ENCODE assay signal across 1 cellular context in the genomic region with DNA sequence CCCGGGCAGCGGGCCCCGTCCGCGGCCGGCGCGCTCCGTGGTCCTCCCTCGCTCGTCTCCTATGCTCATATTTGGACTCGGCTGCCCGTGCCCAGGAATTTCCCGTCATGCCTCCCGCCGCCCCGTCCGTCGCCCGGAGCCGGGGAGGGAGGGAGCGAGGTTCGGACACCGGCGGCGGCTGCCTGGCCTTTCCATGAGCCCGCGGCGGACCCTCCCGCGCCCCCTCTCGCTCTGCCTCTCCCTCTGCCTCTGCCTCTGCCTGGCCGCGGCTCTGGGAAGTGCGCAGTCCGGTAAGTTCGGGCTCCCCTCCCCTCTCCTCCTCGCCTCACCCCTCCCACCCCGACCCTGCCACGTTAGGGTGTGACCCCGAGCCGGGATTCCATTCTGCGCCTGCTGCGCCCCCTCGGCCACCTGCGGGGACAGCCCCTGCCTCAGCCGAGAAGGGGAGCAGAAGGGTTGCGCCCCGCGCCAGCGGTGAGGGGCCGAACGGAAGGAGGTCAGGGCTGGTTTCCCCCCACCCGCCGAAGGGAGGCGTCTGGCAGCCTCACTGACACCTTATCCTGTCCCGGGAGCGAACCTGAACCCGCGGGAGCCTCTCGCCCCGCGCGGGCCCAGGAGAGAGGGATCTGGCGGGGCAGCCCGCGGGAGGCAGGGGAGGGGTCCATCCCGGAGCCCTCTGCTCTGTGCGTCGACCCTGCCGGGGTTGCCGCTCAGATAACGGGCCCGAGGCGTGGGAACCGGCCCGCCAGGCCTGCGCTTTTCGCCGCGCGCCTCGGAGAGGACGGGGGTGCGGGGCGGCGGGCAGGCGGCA.
TF ChIP-seq lines count a peak whose summit lies in the region.

Gene MSRB3, plus strand, starts transcription at position 108 of the 811 bp plus-strand sequence. CDS start 29,897 bp downstream, outside the sequence.

TF ChIP-seq in WTC11, 78 proteins besides CTCF, POLR2A, EP300 and RAD21 (continued from another document):
- TF ChIP-seq, protein P1, sequence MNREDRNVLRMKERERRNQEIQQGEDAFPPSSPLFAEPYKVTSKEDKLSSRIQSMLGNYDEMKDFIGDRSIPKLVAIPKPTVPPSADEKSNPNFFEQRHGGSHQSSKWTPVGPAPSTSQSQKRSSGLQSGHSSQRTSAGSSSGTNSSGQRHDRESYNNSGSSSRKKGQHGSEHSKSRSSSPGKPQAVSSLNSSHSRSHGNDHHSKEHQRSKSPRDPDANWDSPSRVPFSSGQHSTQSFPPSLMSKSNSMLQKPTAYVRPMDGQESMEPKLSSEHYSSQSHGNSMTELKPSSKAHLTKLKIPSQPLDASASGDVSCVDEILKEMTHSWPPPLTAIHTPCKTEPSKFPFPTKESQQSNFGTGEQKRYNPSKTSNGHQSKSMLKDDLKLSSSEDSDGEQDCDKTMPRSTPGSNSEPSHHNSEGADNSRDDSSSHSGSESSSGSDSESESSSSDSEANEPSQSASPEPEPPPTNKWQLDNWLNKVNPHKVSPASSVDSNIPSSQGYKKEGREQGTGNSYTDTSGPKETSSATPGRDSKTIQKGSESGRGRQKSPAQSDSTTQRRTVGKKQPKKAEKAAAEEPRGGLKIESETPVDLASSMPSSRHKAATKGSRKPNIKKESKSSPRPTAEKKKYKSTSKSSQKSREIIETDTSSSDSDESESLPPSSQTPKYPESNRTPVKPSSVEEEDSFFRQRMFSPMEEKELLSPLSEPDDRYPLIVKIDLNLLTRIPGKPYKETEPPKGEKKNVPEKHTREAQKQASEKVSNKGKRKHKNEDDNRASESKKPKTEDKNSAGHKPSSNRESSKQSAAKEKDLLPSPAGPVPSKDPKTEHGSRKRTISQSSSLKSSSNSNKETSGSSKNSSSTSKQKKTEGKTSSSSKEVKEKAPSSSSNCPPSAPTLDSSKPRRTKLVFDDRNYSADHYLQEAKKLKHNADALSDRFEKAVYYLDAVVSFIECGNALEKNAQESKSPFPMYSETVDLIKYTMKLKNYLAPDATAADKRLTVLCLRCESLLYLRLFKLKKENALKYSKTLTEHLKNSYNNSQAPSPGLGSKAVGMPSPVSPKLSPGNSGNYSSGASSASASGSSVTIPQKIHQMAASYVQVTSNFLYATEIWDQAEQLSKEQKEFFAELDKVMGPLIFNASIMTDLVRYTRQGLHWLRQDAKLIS (CRISPR knock-in tag; IDR thresholded peaks at IDR 0.05; ENCODE audit: borderline replicate concordance): no peak
- no peak for TF ChIP-seq CDX4 (CRISPR knock-in tag; IDR thresholded peaks at IDR 0.05; ENCODE audit: borderline replicate concordance)
- peak; percentile 38; the same call in 1 of the 2 replicates for TF ChIP-seq MYBL2 (CRISPR knock-in tag; IDR thresholded peaks at IDR 0.05)
- 0 out of 2 replicates have a peak, but pooled peaks have one; percentile 78 for TF ChIP-seq ARID4B (CRISPR knock-in tag; IDR thresholded peaks at IDR 0.05; ENCODE audit: borderline replicate concordance)
- no peak for TF ChIP-seq SOX15 (CRISPR knock-in tag; IDR thresholded peaks at IDR 0.05)
- TF ChIP-seq ETV6 (CRISPR knock-in tag; IDR thresholded peaks at IDR 0.05): 0 out of 2 replicates have a peak, but pooled peaks have one; percentile 34
- TF ChIP-seq, protein P2, sequence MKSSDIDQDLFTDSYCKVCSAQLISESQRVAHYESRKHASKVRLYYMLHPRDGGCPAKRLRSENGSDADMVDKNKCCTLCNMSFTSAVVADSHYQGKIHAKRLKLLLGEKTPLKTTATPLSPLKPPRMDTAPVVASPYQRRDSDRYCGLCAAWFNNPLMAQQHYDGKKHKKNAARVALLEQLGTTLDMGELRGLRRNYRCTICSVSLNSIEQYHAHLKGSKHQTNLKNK (CRISPR knock-in tag; IDR thresholded peaks at IDR 0.05): no peak
- peak; percentile 39; the same call in 1 of the 2 replicates for TF ChIP-seq SP1 (CRISPR knock-in tag; conservative IDR thresholded peaks at IDR 0.05)
- peak; percentile 41; the same call in 1 of the 2 replicates for TF ChIP-seq ZNF232 (CRISPR knock-in tag; IDR thresholded peaks at IDR 0.05)
- TF ChIP-seq, protein P3, sequence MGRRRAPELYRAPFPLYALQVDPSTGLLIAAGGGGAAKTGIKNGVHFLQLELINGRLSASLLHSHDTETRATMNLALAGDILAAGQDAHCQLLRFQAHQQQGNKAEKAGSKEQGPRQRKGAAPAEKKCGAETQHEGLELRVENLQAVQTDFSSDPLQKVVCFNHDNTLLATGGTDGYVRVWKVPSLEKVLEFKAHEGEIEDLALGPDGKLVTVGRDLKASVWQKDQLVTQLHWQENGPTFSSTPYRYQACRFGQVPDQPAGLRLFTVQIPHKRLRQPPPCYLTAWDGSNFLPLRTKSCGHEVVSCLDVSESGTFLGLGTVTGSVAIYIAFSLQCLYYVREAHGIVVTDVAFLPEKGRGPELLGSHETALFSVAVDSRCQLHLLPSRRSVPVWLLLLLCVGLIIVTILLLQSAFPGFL (CRISPR knock-in tag; IDR thresholded peaks at IDR 0.05; ENCODE audit: borderline replicate concordance): no peak
- peak; percentile 93 for TF ChIP-seq ZNF263 (CRISPR knock-in tag; IDR thresholded peaks at IDR 0.05; ENCODE audit: low read depth)
- peak; percentile 33; the same call in 1 of the 2 replicates for TF ChIP-seq MAX (CRISPR knock-in tag; IDR thresholded peaks at IDR 0.05)
- TF ChIP-seq, protein P4, sequence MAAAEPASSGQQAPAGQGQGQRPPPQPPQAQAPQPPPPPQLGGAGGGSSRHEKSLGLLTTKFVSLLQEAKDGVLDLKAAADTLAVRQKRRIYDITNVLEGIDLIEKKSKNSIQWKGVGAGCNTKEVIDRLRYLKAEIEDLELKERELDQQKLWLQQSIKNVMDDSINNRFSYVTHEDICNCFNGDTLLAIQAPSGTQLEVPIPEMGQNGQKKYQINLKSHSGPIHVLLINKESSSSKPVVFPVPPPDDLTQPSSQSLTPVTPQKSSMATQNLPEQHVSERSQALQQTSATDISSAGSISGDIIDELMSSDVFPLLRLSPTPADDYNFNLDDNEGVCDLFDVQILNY (CRISPR knock-in tag; IDR thresholded peaks at IDR 0.05): 0 out of 2 replicates have a peak, but pooled peaks have one; percentile 5
- peak; percentile 87; the same call in 1 of the 2 replicates for TF ChIP-seq HMGXB4 (CRISPR knock-in tag; IDR thresholded peaks at IDR 0.05)
- no peak for TF ChIP-seq ELF4 (CRISPR knock-in tag; IDR thresholded peaks at IDR 0.05; ENCODE audit: low read depth)
- TF ChIP-seq FOXP1 (CRISPR knock-in tag; IDR thresholded peaks at IDR 0.05; ENCODE audit: borderline replicate concordance): no peak
- TF ChIP-seq TP53 (CRISPR knock-in tag; IDR thresholded peaks at IDR 0.05): no peak
